ENCODE assay signal across 20 cellular contexts in genomic region chr20:63527184-63527583, GRCh38. TPM values are rescaled to one million over a fixed set of nuclear protein-coding genes. Genes with fewer than 3 reads are reported as not detected.
DNase-seq lines count a peak whose midpoint lies in the region; ATAC-seq and TF ChIP-seq lines count a peak whose summit lies in the region.
"Had no signal": no experiment of that assay in that cellular context is flagged by ENCODE, and none has a peak within 500 bp of the region (broad histone marks: within the 10 kb centered on the region; RNA-seq: fewer than 3 reads in every experiment).

No MANE protein-coding gene starts in this region.

- H3K27ac ChIP-seq in left ventricle myocardium inferior (replicated peaks) (no peak overlapping the region), endodermal cell (ENCODE audit: low read depth, low read length) (no peak overlapping the region), gastrocnemius medialis (no peak overlapping the region)
- H3K27ac ChIP-seq: C4-2B, Peyer's patch, SJSA1 had no signal

- TF ChIP-seq CTCF in left ventricle myocardium inferior (IDR thresholded peaks at IDR 0.05; ENCODE audit: borderline replicate concordance), result no peak
- TF ChIP-seq CTCF in Calu3 (IDR thresholded peaks at IDR 0.05; ENCODE audit: unreplicated experiment), result no peak
- TF ChIP-seq CTCF in endodermal cell (conservative IDR thresholded peaks at IDR 0.05), result no peak
- no peak for TF ChIP-seq CTCF in progenitor cell of endocrine pancreas (IDR thresholded peaks at IDR 0.05; ENCODE audit: unreplicated experiment)
- no peak for TF ChIP-seq CTCF in gastrocnemius medialis (IDR thresholded peaks at IDR 0.05 in 4 of 5, conservative IDR thresholded peaks at IDR 0.05 in 1 of 5)

- no peak overlapping the region for H3K4me3 Mint-ChIP-seq in Calu3 (ENCODE audit: low read depth, unreplicated experiment)
- no peak overlapping the region for H3K4me3 Mint-ChIP-seq in endodermal cell
- H3K4me3 Mint-ChIP-seq in progenitor cell of endocrine pancreas (ENCODE audit: low read depth), result no peak overlapping the region

- ATAC-seq in Right ventricle myocardium inferior (no peak), gastrocnemius medialis (no peak)

- BruUV-seq in Calu3 (replicated peaks; lab: Mats Ljungman, UMichigan), result no TSS peak

- CTCF ChIA-PET in Calu3 (lab: Charles Lee), result interaction anchor here (0.8 kb wide), 1 partner anchor 9 kb away, joined by 8 read pairs; no protein-coding TSS in a partner anchor

- in situ Hi-C loops in gastrocnemius medialis (cut with MboI; ENCODE audit: low sequenced_read_pairs in 4 of 4), result loop anchor here in 1 of 4 donors (25.0 kb wide), 1 partner anchor 110 kb away; the partner anchor contains the start of gene GMEB2

- H3K36me3 ChIP-seq in left ventricle myocardium inferior (peaks cover 12% of the 10 kb centered on the region), endodermal cell (ENCODE audit: control insufficient read depth, insufficient read depth, low read length) (peaks cover 17% of the 10 kb centered on the region), gastrocnemius medialis (no peaks in the 10 kb centered on the region)

- H3K27me3 Mint-ChIP-seq in Calu3 (ENCODE audit: unreplicated experiment), result no peaks in the 10 kb centered on the region
- no peaks in the 10 kb centered on the region for H3K27me3 Mint-ChIP-seq in endodermal cell (ENCODE audit: insufficient read depth)
- no peaks in the 10 kb centered on the region for H3K27me3 Mint-ChIP-seq in progenitor cell of endocrine pancreas

- no peak for TF ChIP-seq POLR2A in gastrocnemius medialis (IDR thresholded peaks at IDR 0.05)

- H3K27me3 ChIP-seq in left ventricle myocardium inferior (ENCODE audit: low read depth), result no peaks in the 10 kb centered on the region
- H3K27me3 ChIP-seq in endodermal cell (ENCODE audit: control insufficient read depth, insufficient read depth, low read length, poor library complexity, severe bottlenecking), result no peaks in the 10 kb centered on the region
- H3K27me3 ChIP-seq in gastrocnemius medialis, result peaks cover 6 to 17% (median 17%) of the 10 kb centered on the region in 3 donors
- H3K27me3 ChIP-seq: Peyer's patch, SJSA1 had no signal

- 94 to 97% methylated on average over 5 to 9 of the region's 9 CpGs for WGBS in endodermal cell (ENCODE audit: insufficient coverage in 1 of 2, insufficient read length in 1 of 2), 2 experiments

- H3K9me3 ChIP-seq in left ventricle myocardium inferior (replicated peaks), result no peaks in the 10 kb centered on the region
- peaks cover 12% of the 10 kb centered on the region for H3K9me3 ChIP-seq in endodermal cell (ENCODE audit: control insufficient read depth, low read length)
- no peaks in the 10 kb centered on the region for H3K9me3 ChIP-seq in gastrocnemius medialis
- H3K9me3 ChIP-seq: Peyer's patch had no signal

- peaks cover 84% of the 10 kb centered on the region for H3K36me3 Mint-ChIP-seq in Calu3 (ENCODE audit: insufficient read depth, unreplicated experiment)
- H3K36me3 Mint-ChIP-seq in endodermal cell (ENCODE audit: low read depth), result peaks cover 19% of the 10 kb centered on the region
- peaks cover 15% of the 10 kb centered on the region for H3K36me3 Mint-ChIP-seq in progenitor cell of endocrine pancreas (ENCODE audit: insufficient read depth)

- intact Hi-C loops in Right ventricle myocardium inferior (cut with DNase I), result no loop called here
- intact Hi-C loops in left ventricle myocardium inferior (cut with micrococcal nuclease), result no loop called here
- intact Hi-C loops in Calu3 (cut with micrococcal nuclease; ENCODE audit: unreplicated experiment), result no loop called here
- intact Hi-C loops in gastrocnemius medialis (cut with DNase I; ENCODE audit: low total_unique reads), result no loop called here

- H3K4me1 ChIP-seq in left ventricle myocardium inferior (peaks cover 13% of the 10 kb centered on the region), endodermal cell (ENCODE audit: control insufficient read depth, insufficient read depth, low read length) (no peaks in the 10 kb centered on the region), gastrocnemius medialis (peaks cover under 1 to 5% of the 10 kb centered on the region in 2 donors)

- H3K4me1 Mint-ChIP-seq in Calu3 (ENCODE audit: low read depth, unreplicated experiment), result peaks cover 24% of the 10 kb centered on the region
- H3K4me1 Mint-ChIP-seq in endodermal cell, result peaks cover 2% of the 10 kb centered on the region
- H3K4me1 Mint-ChIP-seq in progenitor cell of endocrine pancreas (ENCODE audit: low read depth), result peaks cover 10% of the 10 kb centered on the region

- peak; percentile 21 for DNase-seq in Right ventricle myocardium inferior (ENCODE audit: missing footprints)
- no peak for DNase-seq in left ventricle myocardium inferior
- DNase-seq in Calu3, result no peak
- peak; percentile 25 for DNase-seq in endodermal cell
- DNase-seq in progenitor cell of endocrine pancreas (ENCODE audit: low spot score, unreplicated experiment), result no peak
- DNase-seq in pons (ENCODE audit: low spot score), result no peak
- no peak for DNase-seq in gastrocnemius medialis
- DNase-seq: COR-L47, DMS 273 treated with DMSO at 0.1 percent for 48 hours, DMS79 treated with DMSO at 0.1 percent for 48 hours, KBM-7, NCI-H1092 treated with DMSO at 0.1 percent for 48 hours, NCI-H1436 treated with DMSO at 0.1 percent for 48 hours, NCI-H2029, NCI-H226, NCI-H510A treated with DMSO at 0.1 percent for 48 hours, NCI-H774 had no signal

- H3K27ac Mint-ChIP-seq in Calu3 (ENCODE audit: unreplicated experiment) (peak overlapping the region; percentile 7), endodermal cell (no peak overlapping the region), progenitor cell of endocrine pancreas (peak overlapping the region; percentile 7)

- H3K4me3 ChIP-seq in left ventricle myocardium inferior, result no peak overlapping the region
- H3K4me3 ChIP-seq in endodermal cell (ENCODE audit: low read length), result no peak overlapping the region
- H3K4me3 ChIP-seq in gastrocnemius medialis, result no peak overlapping the region
- H3K4me3 ChIP-seq: Peyer's patch, SJSA1 had no signal

- H3K9ac ChIP-seq in endodermal cell (ENCODE audit: extremely low read depth, low read length, poor library complexity, severe bottlenecking), result no peak overlapping the region

- no peaks in the 10 kb centered on the region for H3K9me3 Mint-ChIP-seq in Calu3 (ENCODE audit: low read depth, unreplicated experiment)
- H3K9me3 Mint-ChIP-seq in endodermal cell, result peaks cover 7% of the 10 kb centered on the region
- H3K9me3 Mint-ChIP-seq in progenitor cell of endocrine pancreas (ENCODE audit: low read depth), result no peaks in the 10 kb centered on the region

RNA-seq across cellular contexts. Expression of gene PPDPF, which starts 6.6 kb away (rescaled TPM):
- total RNA-seq in Right ventricle myocardium inferior (261 TPM), left ventricle myocardium inferior (371 TPM), Calu3 (2022) (517 and 545 TPM in 2 replicates), endodermal cell (100 to 1,000 TPM; 247 to 296 TPM), progenitor cell of endocrine pancreas (340 and 374 TPM in 2 replicates), gastrocnemius medialis (100 to 1,000 TPM in 1 of 4 donors, 10 to 100 TPM in 3; 50.2 to 207 (median 76.1) TPM)
- 318 TPM for polyA plus RNA-seq in endodermal cell (2013, experiment 1 of 2)
- polyA plus RNA-seq in endodermal cell (2013, experiment 2 of 2), result 282 TPM

RNA-seq across cellular contexts. Expression of gene PTK6, which starts 10.0 kb away (rescaled TPM):
- total RNA-seq in Right ventricle myocardium inferior (0.11 TPM), left ventricle myocardium inferior (not detected), Calu3 (2022) (15.9 and 22.5 TPM in 2 replicates), endodermal cell (under 1 TPM in 1 of 2 donors, not detected in 1; 0.22 TPM), progenitor cell of endocrine pancreas (0.29 and 0.31 TPM in 2 replicates), gastrocnemius medialis (under 1 TPM in 1 of 4 donors, not detected in 3; 0.36 TPM)
- not detected for polyA plus RNA-seq in endodermal cell (2013, experiment 1 of 2)
- polyA plus RNA-seq in endodermal cell (2013, experiment 2 of 2), result not detected
- total RNA-seq: SJSA1 had no signal

RNA-seq across cellular contexts. Expression of gene SRMS, which starts 20.4 kb away (rescaled TPM):
- total RNA-seq in Right ventricle myocardium inferior (not detected), left ventricle myocardium inferior (not detected), Calu3 (2022) (not detected in 2 replicates), endodermal cell (not detected), progenitor cell of endocrine pancreas (not detected in 2 replicates), gastrocnemius medialis (not detected)
- polyA plus RNA-seq in endodermal cell (2013, experiment 1 of 2), result not detected
- not detected for polyA plus RNA-seq in endodermal cell (2013, experiment 2 of 2)
- total RNA-seq: Peyer's patch, SJSA1 had no signal

RNA-seq across cellular contexts. Expression of gene FNDC11, which starts 26.8 kb away (rescaled TPM):
- total RNA-seq in Right ventricle myocardium inferior, result 0.16 TPM
- total RNA-seq in left ventricle myocardium inferior, result 0.14 TPM
- 0.24 TPM in 1 of 2 replicates, not detected in the other for total RNA-seq in Calu3 (2022)
- total RNA-seq in endodermal cell, result 1 to 10 TPM; 1.8 to 2.4 TPM
- polyA plus RNA-seq in endodermal cell (2013, experiment 1 of 2), result 5.2 TPM
- polyA plus RNA-seq in endodermal cell (2013, experiment 2 of 2), result 5.2 TPM
- 1.9 and 2.6 TPM in 2 replicates for total RNA-seq in progenitor cell of endocrine pancreas
- under 1 TPM in 1 of 4 donors, not detected in 3; 0.13 TPM for total RNA-seq in gastrocnemius medialis

RNA-seq across cellular contexts. Expression of gene EEF1A2, which starts 28.3 kb away (rescaled TPM):
- total RNA-seq in Right ventricle myocardium inferior (1,274 TPM), left ventricle myocardium inferior (1,286 TPM), Calu3 (2022) (359 and 393 TPM in 2 replicates), endodermal cell (10 to 100 TPM; 12.1 to 22.6 TPM), progenitor cell of endocrine pancreas (11.0 and 11.8 TPM in 2 replicates), gastrocnemius medialis (1,000 to 10,000 TPM; 1,736 to 2,603 (median 2,395) TPM)
- 24.7 TPM for polyA plus RNA-seq in endodermal cell (2013, experiment 1 of 2)
- 18.3 TPM for polyA plus RNA-seq in endodermal cell (2013, experiment 2 of 2)

Comparison
In these comparisons a context has a peak if more than half of its experiments do, and no peak if none do; other contexts are left out.
1. DNase-seq: peak in Right ventricle myocardium inferior (single experiment) and endodermal cell (single experiment); none in left ventricle myocardium inferior (single experiment), Calu3 (single experiment), progenitor cell of endocrine pancreas (single experiment), pons (single experiment) and gastrocnemius medialis (0 of 2).
2. RNA of gene PTK6, which starts 10.0 kb away (total RNA-seq): 15.9 to 22.5 TPM in Calu3; 0.29 to 0.31 TPM in progenitor cell of endocrine pancreas, 0.22 TPM in endodermal cell, 0.11 TPM in Right ventricle myocardium inferior (single experiment), not detected in left ventricle myocardium inferior (single experiment) and 0.36 TPM in gastrocnemius medialis; every median in the first group is over 10 times any median in the second.